In the genomic region with DNA sequence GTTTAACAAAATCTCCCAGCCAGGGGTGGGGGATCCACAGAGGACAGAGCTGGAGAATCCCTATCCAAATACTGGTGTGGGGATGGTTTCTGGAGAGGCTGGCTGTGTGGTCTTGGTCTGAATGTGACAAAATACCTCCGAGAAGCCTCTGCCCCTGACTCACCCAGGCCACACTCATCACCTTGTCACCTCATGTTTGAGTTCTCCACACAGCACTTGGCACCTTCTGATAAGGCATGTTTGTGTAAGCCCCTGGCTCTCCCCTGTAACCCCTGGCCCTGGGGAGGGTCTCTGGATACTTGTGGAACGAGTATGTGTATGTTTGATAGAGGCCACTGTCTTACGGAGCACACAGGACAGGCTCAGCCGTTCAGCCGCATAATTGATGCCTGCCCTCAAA, we compare ENCODE assay signal across 1 cellular context.
TF ChIP-seq lines count a peak whose summit lies in the region.

No MANE protein-coding gene starts in this region.

TF ChIP-seq in H1, 55 proteins besides CTCF, POLR2A, EP300 and RAD21:
- TF ChIP-seq CBX5 (IDR thresholded peaks at IDR 0.05; ENCODE audit: low read depth, low read length) (no peak), YY1 (IDR thresholded peaks at IDR 0.05; ENCODE audit: low read depth, low read length) (no peak), HDAC2 (IDR thresholded peaks at IDR 0.05; ENCODE audit: borderline replicate concordance in 1 of 2, low read depth in 2 of 2, low read length in 2 of 2) (no peak), RXRA (IDR thresholded peaks at IDR 0.05; ENCODE audit: insufficient read depth, low read depth, low read length) (no peak), GTF2F1 (IDR thresholded peaks at IDR 0.05; ENCODE audit: borderline replicate concordance, low read depth, low read length) (no peak), SUZ12 (IDR thresholded peaks at IDR 0.05; ENCODE audit: low read length) (no peak), CBX8 (IDR thresholded peaks at IDR 0.05; ENCODE audit: borderline replicate concordance, low read depth, low read length) (no peak), SP2 (IDR thresholded peaks at IDR 0.05; ENCODE audit: low read length) (no peak)
- TF ChIP-seq, protein P1, sequence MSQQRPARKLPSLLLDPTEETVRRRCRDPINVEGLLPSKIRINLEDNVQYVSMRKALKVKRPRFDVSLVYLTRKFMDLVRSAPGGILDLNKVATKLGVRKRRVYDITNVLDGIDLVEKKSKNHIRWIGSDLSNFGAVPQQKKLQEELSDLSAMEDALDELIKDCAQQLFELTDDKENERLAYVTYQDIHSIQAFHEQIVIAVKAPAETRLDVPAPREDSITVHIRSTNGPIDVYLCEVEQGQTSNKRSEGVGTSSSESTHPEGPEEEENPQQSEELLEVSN (IDR thresholded peaks at IDR 0.05), result no peak
- TF ChIP-seq, protein P2, sequence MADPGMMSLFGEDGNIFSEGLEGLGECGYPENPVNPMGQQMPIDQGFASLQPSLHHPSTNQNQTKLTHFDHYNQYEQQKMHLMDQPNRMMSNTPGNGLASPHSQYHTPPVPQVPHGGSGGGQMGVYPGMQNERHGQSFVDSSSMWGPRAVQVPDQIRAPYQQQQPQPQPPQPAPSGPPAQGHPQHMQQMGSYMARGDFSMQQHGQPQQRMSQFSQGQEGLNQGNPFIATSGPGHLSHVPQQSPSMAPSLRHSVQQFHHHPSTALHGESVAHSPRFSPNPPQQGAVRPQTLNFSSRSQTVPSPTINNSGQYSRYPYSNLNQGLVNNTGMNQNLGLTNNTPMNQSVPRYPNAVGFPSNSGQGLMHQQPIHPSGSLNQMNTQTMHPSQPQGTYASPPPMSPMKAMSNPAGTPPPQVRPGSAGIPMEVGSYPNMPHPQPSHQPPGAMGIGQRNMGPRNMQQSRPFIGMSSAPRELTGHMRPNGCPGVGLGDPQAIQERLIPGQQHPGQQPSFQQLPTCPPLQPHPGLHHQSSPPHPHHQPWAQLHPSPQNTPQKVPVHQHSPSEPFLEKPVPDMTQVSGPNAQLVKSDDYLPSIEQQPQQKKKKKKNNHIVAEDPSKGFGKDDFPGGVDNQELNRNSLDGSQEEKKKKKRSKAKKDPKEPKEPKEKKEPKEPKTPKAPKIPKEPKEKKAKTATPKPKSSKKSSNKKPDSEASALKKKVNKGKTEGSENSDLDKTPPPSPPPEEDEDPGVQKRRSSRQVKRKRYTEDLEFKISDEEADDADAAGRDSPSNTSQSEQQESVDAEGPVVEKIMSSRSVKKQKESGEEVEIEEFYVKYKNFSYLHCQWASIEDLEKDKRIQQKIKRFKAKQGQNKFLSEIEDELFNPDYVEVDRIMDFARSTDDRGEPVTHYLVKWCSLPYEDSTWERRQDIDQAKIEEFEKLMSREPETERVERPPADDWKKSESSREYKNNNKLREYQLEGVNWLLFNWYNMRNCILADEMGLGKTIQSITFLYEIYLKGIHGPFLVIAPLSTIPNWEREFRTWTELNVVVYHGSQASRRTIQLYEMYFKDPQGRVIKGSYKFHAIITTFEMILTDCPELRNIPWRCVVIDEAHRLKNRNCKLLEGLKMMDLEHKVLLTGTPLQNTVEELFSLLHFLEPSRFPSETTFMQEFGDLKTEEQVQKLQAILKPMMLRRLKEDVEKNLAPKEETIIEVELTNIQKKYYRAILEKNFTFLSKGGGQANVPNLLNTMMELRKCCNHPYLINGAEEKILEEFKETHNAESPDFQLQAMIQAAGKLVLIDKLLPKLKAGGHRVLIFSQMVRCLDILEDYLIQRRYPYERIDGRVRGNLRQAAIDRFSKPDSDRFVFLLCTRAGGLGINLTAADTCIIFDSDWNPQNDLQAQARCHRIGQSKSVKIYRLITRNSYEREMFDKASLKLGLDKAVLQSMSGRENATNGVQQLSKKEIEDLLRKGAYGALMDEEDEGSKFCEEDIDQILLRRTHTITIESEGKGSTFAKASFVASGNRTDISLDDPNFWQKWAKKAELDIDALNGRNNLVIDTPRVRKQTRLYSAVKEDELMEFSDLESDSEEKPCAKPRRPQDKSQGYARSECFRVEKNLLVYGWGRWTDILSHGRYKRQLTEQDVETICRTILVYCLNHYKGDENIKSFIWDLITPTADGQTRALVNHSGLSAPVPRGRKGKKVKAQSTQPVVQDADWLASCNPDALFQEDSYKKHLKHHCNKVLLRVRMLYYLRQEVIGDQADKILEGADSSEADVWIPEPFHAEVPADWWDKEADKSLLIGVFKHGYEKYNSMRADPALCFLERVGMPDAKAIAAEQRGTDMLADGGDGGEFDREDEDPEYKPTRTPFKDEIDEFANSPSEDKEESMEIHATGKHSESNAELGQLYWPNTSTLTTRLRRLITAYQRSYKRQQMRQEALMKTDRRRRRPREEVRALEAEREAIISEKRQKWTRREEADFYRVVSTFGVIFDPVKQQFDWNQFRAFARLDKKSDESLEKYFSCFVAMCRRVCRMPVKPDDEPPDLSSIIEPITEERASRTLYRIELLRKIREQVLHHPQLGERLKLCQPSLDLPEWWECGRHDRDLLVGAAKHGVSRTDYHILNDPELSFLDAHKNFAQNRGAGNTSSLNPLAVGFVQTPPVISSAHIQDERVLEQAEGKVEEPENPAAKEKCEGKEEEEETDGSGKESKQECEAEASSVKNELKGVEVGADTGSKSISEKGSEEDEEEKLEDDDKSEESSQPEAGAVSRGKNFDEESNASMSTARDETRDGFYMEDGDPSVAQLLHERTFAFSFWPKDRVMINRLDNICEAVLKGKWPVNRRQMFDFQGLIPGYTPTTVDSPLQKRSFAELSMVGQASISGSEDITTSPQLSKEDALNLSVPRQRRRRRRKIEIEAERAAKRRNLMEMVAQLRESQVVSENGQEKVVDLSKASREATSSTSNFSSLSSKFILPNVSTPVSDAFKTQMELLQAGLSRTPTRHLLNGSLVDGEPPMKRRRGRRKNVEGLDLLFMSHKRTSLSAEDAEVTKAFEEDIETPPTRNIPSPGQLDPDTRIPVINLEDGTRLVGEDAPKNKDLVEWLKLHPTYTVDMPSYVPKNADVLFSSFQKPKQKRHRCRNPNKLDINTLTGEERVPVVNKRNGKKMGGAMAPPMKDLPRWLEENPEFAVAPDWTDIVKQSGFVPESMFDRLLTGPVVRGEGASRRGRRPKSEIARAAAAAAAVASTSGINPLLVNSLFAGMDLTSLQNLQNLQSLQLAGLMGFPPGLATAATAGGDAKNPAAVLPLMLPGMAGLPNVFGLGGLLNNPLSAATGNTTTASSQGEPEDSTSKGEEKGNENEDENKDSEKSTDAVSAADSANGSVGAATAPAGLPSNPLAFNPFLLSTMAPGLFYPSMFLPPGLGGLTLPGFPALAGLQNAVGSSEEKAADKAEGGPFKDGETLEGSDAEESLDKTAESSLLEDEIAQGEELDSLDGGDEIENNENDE (IDR thresholded peaks at IDR 0.05; ENCODE audit: insufficient replicate concordance, low read length), result no peak
TF ChIP-seq in H1: peak in this region for 0.
